In genomic region chr2:85002534-85002933, GRCh38 we compare ENCODE assay signal across 15 cellular contexts. TPM values are rescaled to one million over a fixed set of nuclear protein-coding genes. Genes with fewer than 3 reads are reported as not detected.
DNase-seq lines count a peak whose midpoint lies in the region; ATAC-seq and TF ChIP-seq lines count a peak whose summit lies in the region.
"Had no signal": no experiment of that assay in that cellular context is flagged by ENCODE, and none has a peak within 500 bp of the region (broad histone marks: within the 10 kb centered on the region; RNA-seq: fewer than 3 reads in every experiment).

No MANE protein-coding gene starts in this region.

- H3K9me3 Mint-ChIP-seq in activated T-cell treated with anti-CD3 and anti-CD28 coated beads, Interleukin-2, amount 50 U/mL, for 24 hours = peaks cover 3% of the 10 kb centered on the region
- no peaks in the 10 kb centered on the region for H3K9me3 Mint-ChIP-seq in natural killer cell
- no peaks in the 10 kb centered on the region for H3K9me3 Mint-ChIP-seq in natural killer cell treated with Interleukin-12 subunit alpha and Interleukin-12 subunit beta and Interleukin-15 and Interleukin-18, amount 100 ng/mL, for 72 hours
- H3K9me3 Mint-ChIP-seq in activated naive CD8-positive, alpha-beta T cell treated with anti-CD3 and anti-CD28 coated beads, Interleukin-2, amount 50 U/mL, for 24 hours = peaks cover 5% of the 10 kb centered on the region

- H3K27ac Mint-ChIP-seq in activated T-cell treated with anti-CD3 and anti-CD28 coated beads, Interleukin-2, amount 50 U/mL, for 24 hours = peak overlapping the region; percentile 88
- peak overlapping the region; percentile 16 to 53 for H3K27ac Mint-ChIP-seq in natural killer cell
- peak overlapping the region in 1 of 2 donors; percentile 53 for H3K27ac Mint-ChIP-seq in natural killer cell treated with Interleukin-12 subunit alpha and Interleukin-12 subunit beta and Interleukin-15 and Interleukin-18, amount 100 ng/mL, for 72 hours
- peak overlapping the region; percentile 73 for H3K27ac Mint-ChIP-seq in activated naive CD8-positive, alpha-beta T cell treated with anti-CD3 and anti-CD28 coated beads, Interleukin-2, amount 50 U/mL, for 24 hours

- H3K4me3 Mint-ChIP-seq in activated T-cell treated with anti-CD3 and anti-CD28 coated beads, Interleukin-2, amount 50 U/mL, for 24 hours = no peak overlapping the region
- H3K4me3 Mint-ChIP-seq in natural killer cell = no peak overlapping the region
- no peak overlapping the region for H3K4me3 Mint-ChIP-seq in natural killer cell treated with Interleukin-12 subunit alpha and Interleukin-12 subunit beta and Interleukin-15 and Interleukin-18, amount 100 ng/mL, for 72 hours
- no peak overlapping the region for H3K4me3 Mint-ChIP-seq in activated naive CD8-positive, alpha-beta T cell treated with anti-CD3 and anti-CD28 coated beads, Interleukin-2, amount 50 U/mL, for 24 hours

- TF ChIP-seq CTCF in natural killer cell (IDR thresholded peaks at IDR 0.05) = no peak

- peaks cover 39% of the 10 kb centered on the region for H3K36me3 Mint-ChIP-seq in activated T-cell treated with anti-CD3 and anti-CD28 coated beads, Interleukin-2, amount 50 U/mL, for 24 hours (ENCODE audit: low read depth)
- H3K36me3 Mint-ChIP-seq in natural killer cell = no peaks in the 10 kb centered on the region
- peaks cover 5% of the 10 kb centered on the region for H3K36me3 Mint-ChIP-seq in natural killer cell treated with Interleukin-12 subunit alpha and Interleukin-12 subunit beta and Interleukin-15 and Interleukin-18, amount 100 ng/mL, for 72 hours
- H3K36me3 Mint-ChIP-seq in activated naive CD8-positive, alpha-beta T cell treated with anti-CD3 and anti-CD28 coated beads, Interleukin-2, amount 50 U/mL, for 24 hours (ENCODE audit: low read depth) = peaks cover 38% of the 10 kb centered on the region

- peaks cover 71% of the 10 kb centered on the region for H3K4me1 Mint-ChIP-seq in activated T-cell treated with anti-CD3 and anti-CD28 coated beads, Interleukin-2, amount 50 U/mL, for 24 hours (ENCODE audit: low read depth)
- H3K4me1 Mint-ChIP-seq in natural killer cell = peaks cover 47 to 51% of the 10 kb centered on the region in 2 donors
- peaks cover 32 to 39% of the 10 kb centered on the region in 2 donors for H3K4me1 Mint-ChIP-seq in natural killer cell treated with Interleukin-12 subunit alpha and Interleukin-12 subunit beta and Interleukin-15 and Interleukin-18, amount 100 ng/mL, for 72 hours (ENCODE audit: low read depth in 2 of 2)
- H3K4me1 Mint-ChIP-seq in activated naive CD8-positive, alpha-beta T cell treated with anti-CD3 and anti-CD28 coated beads, Interleukin-2, amount 50 U/mL, for 24 hours = peaks cover 78% of the 10 kb centered on the region

- intact Hi-C loops in natural killer cell (cut with micrococcal nuclease) = no loop called here

- H3K27me3 Mint-ChIP-seq in activated T-cell treated with anti-CD3 and anti-CD28 coated beads, Interleukin-2, amount 50 U/mL, for 24 hours = no peaks in the 10 kb centered on the region
- H3K27me3 Mint-ChIP-seq in natural killer cell (ENCODE audit: low read depth in 2 of 2) = no peaks in the 10 kb centered on the region
- no peaks in the 10 kb centered on the region for H3K27me3 Mint-ChIP-seq in natural killer cell treated with Interleukin-12 subunit alpha and Interleukin-12 subunit beta and Interleukin-15 and Interleukin-18, amount 100 ng/mL, for 72 hours
- H3K27me3 Mint-ChIP-seq in activated naive CD8-positive, alpha-beta T cell treated with anti-CD3 and anti-CD28 coated beads, Interleukin-2, amount 50 U/mL, for 24 hours = no peaks in the 10 kb centered on the region

- no peak for DNase-seq in activated T-cell treated with anti-CD3 and anti-CD28 coated beads, Interleukin-2, amount 50 U/mL, for 24 hours
- DNase-seq in activated T-cell treated with anti-CD3 and anti-CD28 coated beads for 4 hours (no peak), natural killer cell (no peak), anterior cingulate cortex (lab: John Stamatoyannopoulos, UW) (no peak), KG1 (lab: John Stamatoyannopoulos, UW) (no peak)
- no peak for DNase-seq in natural killer cell treated with Interleukin-12 subunit alpha and Interleukin-12 subunit beta and Interleukin-15 and Interleukin-18, amount 100 ng/mL, for 72 hours (ENCODE audit: low spot score)
- DNase-seq in activated naive CD8-positive, alpha-beta T cell treated with anti-CD3 and anti-CD28 coated beads, Interleukin-2, amount 50 U/mL, for 24 hours = no peak
- DNase-seq: C1 segment of cervical spinal cord, EL, NCI-H1092, NCI-H146, NCI-H2081 treated with DMSO at 0.1 percent for 48 hours, NCI-H510A treated with DMSO at 0.1 percent for 48 hours, NCI-H82, PC-3 had no signal

- no peak for ATAC-seq in natural killer cell
- ATAC-seq in natural killer cell treated with Interleukin-12 subunit alpha and Interleukin-12 subunit beta and Interleukin-15 and Interleukin-18, amount 100 ng/mL, for 72 hours = no peak
- ATAC-seq in activated naive CD8-positive, alpha-beta T cell treated with anti-CD3 and anti-CD28 coated beads, Interleukin-2, amount 50 U/mL, for 24 hours = no peak
- ATAC-seq: PC-3 had no signal

RNA-seq across cellular contexts. Expression of gene KCMF1, which starts 31.6 kb away (rescaled TPM):
- total RNA-seq in natural killer cell = 10 to 100 TPM; 70.8 to 81.4 (median 77.1) TPM
- 100 to 1,000 TPM in 1 of 2 donors, 10 to 100 TPM in 1; 96.1 to 117 TPM for total RNA-seq in natural killer cell treated with Interleukin-12 subunit alpha and Interleukin-12 subunit beta and Interleukin-15 and Interleukin-18, amount 100 ng/mL, for 72 hours
